In genomic region chr2:25340340-25340886, GRCh38 we compare ENCODE assay signal across 8 cellular contexts. TPM values are rescaled to one million over a fixed set of nuclear protein-coding genes. Genes with fewer than 3 reads are reported as not detected.
DNase-seq lines count a peak whose midpoint lies in the region; ATAC-seq and TF ChIP-seq lines count a peak whose summit lies in the region.

No MANE protein-coding gene starts in this region.

- CTCF ChIA-PET in PC-9 (lab: Charles Lee), result no interaction called here

- H3K9ac ChIP-seq in colonic mucosa (ENCODE audit: low read depth in 2 of 2, low read length in 2 of 2), result peak overlapping the region; percentile 66 to 69

- H3K9me3 ChIP-seq in PC-9 (ENCODE audit: insufficient read depth, low read depth) (no peaks in the 10 kb centered on the region), colonic mucosa (no peaks in the 10 kb centered on the region), mucosa of descending colon (no peaks in the 10 kb centered on the region), uterus (no peaks in the 10 kb centered on the region)

- peak overlapping the region; percentile 54; the same call in 1 of the 2 replicates for H3K4me2 ChIP-seq in PC-9

- H3K4me1 ChIP-seq in PC-9 (replicated peaks; ENCODE audit: insufficient read depth) (peaks cover 4% of the 10 kb centered on the region; the same call in 1 of the 2 replicates), colonic mucosa (peaks cover 8% of the 10 kb centered on the region), mucosa of descending colon (ENCODE audit: low read depth) (peaks cover 10% of the 10 kb centered on the region), uterus (peaks cover 0 to 8% of the 10 kb centered on the region in 2 donors)

- no peak for TF ChIP-seq CTCF in PC-9 (conservative IDR thresholded peaks at IDR 0.05)
- TF ChIP-seq CTCF in colonic mucosa (IDR thresholded peaks at IDR 0.05), result no peak
- no peak for TF ChIP-seq CTCF in mucosa of descending colon (IDR thresholded peaks at IDR 0.05)
- TF ChIP-seq CTCF in uterus (IDR thresholded peaks at IDR 0.05), result peak in 1 of 4 experiments; percentile 2

- DNase-seq in NCI-H187 (lab: John Stamatoyannopoulos, UW), result peak; percentile 24 to 29
- DNase-seq in NCI-H187 treated with DMSO at 0.1 percent for 48 hours (lab: John Stamatoyannopoulos, UW), result no peak
- DNase-seq in PC-9, result no peak
- DNase-seq in colonic mucosa, result peak; percentile 64
- peak; percentile 62 to 74 (median 73) for DNase-seq in mucosa of descending colon
- peak; percentile 42 to 56 for DNase-seq in uterus

- peaks cover 9% of the 10 kb centered on the region; the same call in 1 of the 2 replicates for H3F3A ChIP-seq in PC-9 (ENCODE audit: insufficient read depth, low read depth)

- H3K79me2 ChIP-seq in PC-9 (ENCODE audit: low read depth), result no peaks in the 10 kb centered on the region

- no peak overlapping the region for H2AFZ ChIP-seq in PC-9

- POLR2A ChIA-PET in PC-9 (lab: Charles Lee; ENCODE audit: unreplicated experiment), result no interaction called here

- H3K4me3 ChIP-seq in PC-9, result peak overlapping the region; percentile 38; the same call in 1 of the 2 replicates
- H3K4me3 ChIP-seq in colonic mucosa, result peak overlapping the region; percentile 67
- peak overlapping the region; percentile 59 for H3K4me3 ChIP-seq in mucosa of descending colon
- peak overlapping the region; percentile 40 to 83 for H3K4me3 ChIP-seq in uterus

- intact Hi-C loops in PC-9 (cut with micrococcal nuclease; ENCODE audit: unreplicated experiment) (no loop called here), colonic mucosa (cut with DNase I) (no loop called here), mucosa of descending colon (cut with DNase I, micrococcal nuclease) (no loop called here), uterus (cut with DNase I; ENCODE audit: low total_unique reads) (no loop called here)

- BruUV-seq in PC-9 (replicated peaks; lab: Mats Ljungman, UMichigan), result no TSS peak

- no peaks in the 10 kb centered on the region for H3K36me3 ChIP-seq in PC-9 (ENCODE audit: low read depth)
- H3K36me3 ChIP-seq in colonic mucosa, result no peaks in the 10 kb centered on the region
- H3K36me3 ChIP-seq in mucosa of descending colon (ENCODE audit: low read depth), result no peaks in the 10 kb centered on the region
- H3K36me3 ChIP-seq in uterus, result no peaks in the 10 kb centered on the region

- TF ChIP-seq POLR2A in uterus (IDR thresholded peaks at IDR 0.05), result no peak

- no peak overlapping the region for H3K27ac ChIP-seq in PC-9
- H3K27ac ChIP-seq in colonic mucosa, result peak overlapping the region; percentile 34
- H3K27ac ChIP-seq in uterus, result peak overlapping the region; percentile 85 to 90

- no peaks in the 10 kb centered on the region; the same call in 1 of the 2 replicates for H4K20me1 ChIP-seq in PC-9 (ENCODE audit: insufficient read depth)

- no peaks in the 10 kb centered on the region for H3K9me2 ChIP-seq in PC-9 (ENCODE audit: insufficient read depth)

- ATAC-seq in mucosa of descending colon (peak; percentile 55), GM21447 (IDR thresholded peaks at IDR 0.05; ENCODE audit: unreplicated experiment) (no peak), GM21528 (IDR thresholded peaks at IDR 0.05; ENCODE audit: low FRiP score, unreplicated experiment) (no peak)

- H3K27me3 ChIP-seq in PC-9 (ENCODE audit: insufficient read depth, low read depth) (no peaks in the 10 kb centered on the region), colonic mucosa (no peaks in the 10 kb centered on the region), uterus (no peaks in the 10 kb centered on the region)

RNA-seq across cellular contexts. Expression of gene DNMT3A, which starts 1.3 kb away (rescaled TPM):
- total RNA-seq in PC-9 (2021), result 38.9 and 43.1 TPM in 2 replicates
- 10 to 100 TPM; 30.8 to 44.5 TPM for total RNA-seq in colonic mucosa
- total RNA-seq in mucosa of descending colon, result 10 to 100 TPM; 31.2 to 50.8 (median 33.0) TPM
- total RNA-seq in uterus, result 10 to 100 TPM in 3 of 4 donors, 1 to 10 TPM in 1; 2.3 to 95.8 (median 29.9) TPM

Comparison
In these comparisons a context has a peak if more than half of its experiments do, and no peak if none do; other contexts are left out.
1. DNase-seq: peak in NCI-H187 (2 of 2), colonic mucosa (single experiment), mucosa of descending colon (3 of 3) and uterus (2 of 2); none in NCI-H187 treated with DMSO at 0.1 percent for 48 hours (single experiment) and PC-9 (0 of 2).
2. Peak in every context shown above with its lines, with median percentiles within 50 percentile points of each other: H3K4me3 ChIP-seq.